Comparison of ENCODE assay signal across 8 cellular contexts in genomic region chr12:45388545-45388944, GRCh38.
A peak's percentile ranks its signal among the peaks of the same experiment; 100 is the strongest.
DNase-seq lines count a peak whose midpoint lies in the region; ATAC-seq and TF ChIP-seq lines count a peak whose summit lies in the region.

No MANE protein-coding gene starts in this region.

- H3K27ac Mint-ChIP-seq in MCF 10A (ENCODE audit: low read depth, unreplicated experiment) = no peak overlapping the region

- peaks cover 7% of the 10 kb centered on the region for H3K9me3 Mint-ChIP-seq in MCF 10A (ENCODE audit: unreplicated experiment)

- peak; percentile 57 for TF ChIP-seq CTCF in LNCAP (IDR thresholded peaks at IDR 0.05)
- TF ChIP-seq CTCF in MCF 10A (IDR thresholded peaks at IDR 0.05; ENCODE audit: unreplicated experiment) = peak; percentile 50

- H3K27me3 Mint-ChIP-seq in MCF 10A (ENCODE audit: insufficient read depth, unreplicated experiment) = no peaks in the 10 kb centered on the region

- peaks cover 45% of the 10 kb centered on the region for H3K36me3 Mint-ChIP-seq in MCF 10A (ENCODE audit: insufficient read depth, unreplicated experiment)

- ATAC-seq in GM21786 (IDR thresholded peaks at IDR 0.05; ENCODE audit: unreplicated experiment) (no peak), GM21825 (IDR thresholded peaks at IDR 0.05; ENCODE audit: unreplicated experiment) (no peak), GM19023 (IDR thresholded peaks at IDR 0.05; ENCODE audit: unreplicated experiment) (no peak)

- BruUV-seq in MCF 10A (replicated peaks; lab: Mats Ljungman, UMichigan) = no TSS peak

- CTCF ChIA-PET in MCF 10A (lab: Yijun Ruan, JAX) = interaction anchor here (0.6 to 4.8 kb wide), 49 partner anchors 8 to 1829 kb away, joined by 3 to 40 read pairs (median 4); partner anchors contain the start of gene ANO6

- H3K4me1 Mint-ChIP-seq in MCF 10A (ENCODE audit: insufficient read depth, unreplicated experiment) = no peaks in the 10 kb centered on the region

- intact Hi-C loops in MCF 10A (cut with micrococcal nuclease) = loop anchor here (1.0 to 2.0 kb wide), 3 partner anchors 119 to 218 kb away; no protein-coding TSS in a partner anchor

- POLR2A ChIA-PET in MCF 10A (lab: Yijun Ruan, JAX) = interaction anchor here (0.9 to 1.1 kb wide), 2 partner anchors 49 to 174 kb away, joined by 3 read pairs; no protein-coding TSS in a partner anchor

- no peak overlapping the region for H3K4me3 Mint-ChIP-seq in MCF 10A (ENCODE audit: unreplicated experiment)

- DNase-seq in DMS114 treated with DMSO at 0.1 percent for 48 hours (lab: John Stamatoyannopoulos, UW; ENCODE audit: unreplicated experiment) (peak; percentile 12), MCF 10A (ENCODE audit: unreplicated experiment) (peak; percentile 48), left kidney (ENCODE audit: low read depth, low spot score) (peak; percentile 73), NCI-H345 (lab: John Stamatoyannopoulos, UW) (no peak)
